ENCODE assay signal across 32 cellular contexts in the genomic region with DNA sequence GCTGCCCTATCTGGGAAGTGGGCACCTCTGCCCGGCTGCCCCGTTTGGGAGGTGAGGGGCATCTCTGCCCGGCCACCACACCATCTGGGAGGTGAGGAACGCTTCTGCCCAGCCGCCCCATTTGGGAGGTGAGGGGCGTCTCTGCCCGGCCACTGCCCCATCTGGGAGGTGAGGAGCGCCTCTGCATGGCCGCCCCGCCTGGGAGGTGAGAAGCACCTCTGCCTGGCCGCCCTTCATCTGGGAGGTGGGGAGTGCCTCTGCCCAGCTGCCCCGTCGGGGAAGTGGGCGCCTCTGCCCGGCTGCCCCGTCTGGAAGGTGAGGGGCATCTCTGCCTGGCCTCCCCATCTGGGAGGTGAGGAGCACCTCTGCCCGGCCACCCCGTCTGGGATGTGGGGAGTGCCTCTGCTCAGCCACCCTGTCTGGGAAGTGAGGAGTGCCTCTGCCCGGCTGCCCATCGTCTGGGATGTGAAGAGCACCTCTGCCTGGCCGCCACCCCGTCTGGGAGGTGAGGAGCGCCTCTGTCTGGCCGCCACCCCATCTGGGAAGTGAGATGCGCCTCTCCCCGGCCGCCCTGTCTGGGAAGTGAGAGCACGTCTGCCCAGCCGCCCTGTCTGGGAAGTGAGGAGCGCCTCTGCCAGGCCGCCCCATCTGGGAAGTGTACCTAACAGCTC. TPM values are rescaled to one million over a fixed set of nuclear protein-coding genes. Genes with fewer than 3 reads are reported as not detected.
"Had no signal": no experiment of that assay in that cellular context is flagged by ENCODE, and none has a peak within 500 bp of the region (broad histone marks: within the 10 kb centered on the region; RNA-seq: fewer than 3 reads in every experiment).

No MANE protein-coding gene starts in this region.

- H3K4me1 ChIP-seq: adrenal gland, body of pancreas, colonic mucosa, esophagus squamous epithelium had no signal

- H3K27ac ChIP-seq: adrenal gland, body of pancreas, colonic mucosa, epithelial cell of prostate, esophagus squamous epithelium had no signal

- H3K4me3 ChIP-seq: adrenal gland, body of pancreas, colonic mucosa, esophagus squamous epithelium had no signal

- ATAC-seq: activated CD4-positive, alpha-beta T cell treated with anti-CD3 and anti-CD28 coated beads for 36 hours; activated naive CD8-positive, alpha-beta T cell treated with anti-CD3 and anti-CD28 coated beads, Interleukin-2, amount 50 U/mL, for 24 hours; activated T-cell treated with anti-CD3 and anti-CD28 coated beads, Interleukin-2, amount 50 U/mL, for 4 hours; activated T-helper 17 cell treated with anti-CD3 and anti-CD28 coated beads, Interleukin-2, amount 50 U/mL, for 72 hours; body of pancreas had no signal

- DNase-seq: activated CD4-positive, alpha-beta memory T cell treated with anti-CD3 and anti-CD28 coated beads, Interleukin-2, amount 10 ng/mL, durations not matched to agents 7 days and 5 days; activated CD4-positive, alpha-beta T cell treated with anti-CD3 and anti-CD28 coated beads for 36 hours; activated CD4-positive, alpha-beta T cell treated with anti-CD3 and anti-CD28 coated beads, Interleukin-2, amount 10 ng/mL, durations not matched to agents 7 days and 5 days; activated CD4-positive, alpha-beta T cell treated with anti-CD3 and anti-CD28 coated beads, Interleukin-2, amount 50 U/mL, for 4 hours; activated CD4-positive, CD25-positive, alpha-beta regulatory T cell; activated CD4-positive, CD25-positive, alpha-beta regulatory T cell treated with anti-CD3 and anti-CD28 coated beads, Interleukin-2, amount 50 U/mL, for 72 hours; activated CD8-positive, alpha-beta memory T cell treated with anti-CD3 and anti-CD28 coated beads for 24 hours; activated effector memory CD4-positive, alpha-beta T cell treated with Interleukin-2 at 50 U/mL for 16 hours; activated gamma-delta T cell treated with Interleukin-2 at 50 U/mL for 16 hours; activated naive CD4-positive, alpha-beta T cell treated with anti-CD3 and anti-CD28 coated beads, Interleukin-2, amount 50 U/mL, for 16 hours; activated naive CD4-positive, alpha-beta T cell treated with Interleukin-2 at 50 U/mL for 16 hours; activated naive CD8-positive, alpha-beta T cell treated with anti-CD3 and anti-CD28 coated beads for 36 hours; activated naive CD8-positive, alpha-beta T cell treated with anti-CD3 and anti-CD28 coated beads, Interleukin-2, amount 50 U/mL, for 24 hours; activated T-cell treated with anti-CD3 and anti-CD28 coated beads, Interleukin-2, amount 50 U/mL, for 4 hours; adrenal gland; amygdala; body of pancreas; caudate nucleus; colonic mucosa; effector CD8-positive, alpha-beta T cell; esophagus squamous epithelium; foreskin melanocyte; T-helper 2 cell had no signal

- H3K36me3 ChIP-seq: adrenal gland, colonic mucosa, esophagus squamous epithelium had no signal

- H3K9me3 ChIP-seq: adrenal gland, body of pancreas, colonic mucosa had no signal

- H3K27me3 ChIP-seq: adrenal gland, body of pancreas, colonic mucosa, esophagus squamous epithelium had no signal

RNA-seq across cellular contexts. Expression of a gene that starts 9.8 kb away (rescaled TPM):
- total RNA-seq: activated CD4-positive, alpha-beta memory T cell treated with anti-CD3 and anti-CD28 coated beads, Interleukin-2, amount 10 ng/mL, durations not matched to agents 7 days and 5 days; activated CD4-positive, alpha-beta T cell treated with anti-CD3 and anti-CD28 coated beads for 36 hours; activated CD4-positive, alpha-beta T cell treated with anti-CD3 and anti-CD28 coated beads, Interleukin-2, amount 10 ng/mL, durations not matched to agents 7 days and 5 days; activated naive CD8-positive, alpha-beta T cell treated with anti-CD3 and anti-CD28 coated beads for 36 hours; activated T-cell treated with anti-CD3 and anti-CD28 coated beads, Interleukin-2, amount 50 U/mL, for 4 hours; activated T-helper 17 cell treated with anti-CD3 and anti-CD28 coated beads, Interleukin-2, amount 50 U/mL, for 72 hours; aorta; body of pancreas; colonic mucosa; dermis microvascular lymphatic vessel endothelial cell; endothelial cell of umbilical vein; esophagus squamous epithelium; fibroblast of lung; fibroblast of villous mesenchyme; T-helper 1 cell treated with Interleukin-12 subunit alpha and Interleukin-12 subunit beta and Interleukin-4 antibody, amounts not matched to agents 30 ng/mL and 1 ng/mL, for 36 hours had no signal
- polyA plus RNA-seq: aorta, endothelial cell of umbilical vein, esophagus, fibroblast of lung had no signal
